1 cellular context compared by ENCODE assay signal in the genomic region with DNA sequence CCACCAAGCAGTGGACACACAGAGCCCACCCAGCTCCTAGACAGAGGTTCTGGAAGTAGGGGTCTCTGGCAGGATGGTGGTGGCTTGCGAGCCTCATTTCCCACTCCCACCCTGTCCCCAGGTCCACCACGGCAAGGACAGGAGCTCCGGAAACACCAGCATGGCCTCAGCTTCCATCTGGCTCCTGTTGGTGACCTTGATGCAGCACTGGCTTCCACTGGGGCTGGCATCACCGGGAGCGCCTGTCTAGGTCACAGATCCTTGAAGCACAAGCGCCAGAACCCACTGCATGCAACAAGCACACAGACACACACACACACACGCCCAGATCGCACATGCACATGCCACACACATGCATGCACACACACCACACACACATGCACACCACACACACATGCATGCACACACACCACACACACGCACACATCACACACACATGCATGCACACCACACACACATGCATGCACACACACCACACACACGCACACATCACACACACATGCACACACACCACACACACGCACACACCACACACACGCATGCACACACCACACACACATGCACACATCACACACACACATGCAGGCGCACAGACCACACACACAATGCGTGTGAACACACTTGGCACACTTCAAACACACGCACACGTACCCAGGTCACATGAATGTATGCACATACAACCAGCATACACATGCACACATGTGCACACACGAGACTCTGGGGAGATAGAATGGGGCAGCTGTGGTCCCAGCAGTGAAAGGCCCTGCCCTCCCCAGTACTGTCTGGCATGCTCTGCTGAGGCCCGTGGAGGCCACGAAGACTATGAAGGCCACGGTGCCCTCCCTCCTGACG.
TF ChIP-seq lines count a peak whose summit lies in the region.

No MANE protein-coding gene starts in this region.

TF ChIP-seq in IMR-90, 13 proteins besides CTCF, POLR2A, EP300 and RAD21:
- TF ChIP-seq, protein P1, sequence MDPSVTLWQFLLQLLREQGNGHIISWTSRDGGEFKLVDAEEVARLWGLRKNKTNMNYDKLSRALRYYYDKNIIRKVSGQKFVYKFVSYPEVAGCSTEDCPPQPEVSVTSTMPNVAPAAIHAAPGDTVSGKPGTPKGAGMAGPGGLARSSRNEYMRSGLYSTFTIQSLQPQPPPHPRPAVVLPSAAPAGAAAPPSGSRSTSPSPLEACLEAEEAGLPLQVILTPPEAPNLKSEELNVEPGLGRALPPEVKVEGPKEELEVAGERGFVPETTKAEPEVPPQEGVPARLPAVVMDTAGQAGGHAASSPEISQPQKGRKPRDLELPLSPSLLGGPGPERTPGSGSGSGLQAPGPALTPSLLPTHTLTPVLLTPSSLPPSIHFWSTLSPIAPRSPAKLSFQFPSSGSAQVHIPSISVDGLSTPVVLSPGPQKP (IDR thresholded peaks at IDR 0.05; ENCODE audit: borderline replicate concordance, low read depth, low read length): no peak
- TF ChIP-seq SMC3 (IDR thresholded peaks at IDR 0.05; ENCODE audit: low read depth, low read length) (no peak), NFE2L2 (IDR thresholded peaks at IDR 0.05; ENCODE audit: low read depth, low read length) (no peak), CHD1 (IDR thresholded peaks at IDR 0.05; ENCODE audit: low read depth, low read length) (no peak), MXI1 (IDR thresholded peaks at IDR 0.05; ENCODE audit: borderline replicate concordance, low read depth, low read length) (no peak), BHLHE40 (IDR thresholded peaks at IDR 0.05; ENCODE audit: low read depth, low read length) (no peak), RFX5 (IDR thresholded peaks at IDR 0.05; ENCODE audit: low read depth, low read length) (no peak), USF2 (IDR thresholded peaks at IDR 0.05; ENCODE audit: low read depth, low read length) (no peak), CEBPB (IDR thresholded peaks at IDR 0.05; ENCODE audit: low read depth, low read length) (no peak)
TF ChIP-seq in IMR-90: peak in this region for 0.
